8 cellular contexts compared by ENCODE assay signal in the genomic region with DNA sequence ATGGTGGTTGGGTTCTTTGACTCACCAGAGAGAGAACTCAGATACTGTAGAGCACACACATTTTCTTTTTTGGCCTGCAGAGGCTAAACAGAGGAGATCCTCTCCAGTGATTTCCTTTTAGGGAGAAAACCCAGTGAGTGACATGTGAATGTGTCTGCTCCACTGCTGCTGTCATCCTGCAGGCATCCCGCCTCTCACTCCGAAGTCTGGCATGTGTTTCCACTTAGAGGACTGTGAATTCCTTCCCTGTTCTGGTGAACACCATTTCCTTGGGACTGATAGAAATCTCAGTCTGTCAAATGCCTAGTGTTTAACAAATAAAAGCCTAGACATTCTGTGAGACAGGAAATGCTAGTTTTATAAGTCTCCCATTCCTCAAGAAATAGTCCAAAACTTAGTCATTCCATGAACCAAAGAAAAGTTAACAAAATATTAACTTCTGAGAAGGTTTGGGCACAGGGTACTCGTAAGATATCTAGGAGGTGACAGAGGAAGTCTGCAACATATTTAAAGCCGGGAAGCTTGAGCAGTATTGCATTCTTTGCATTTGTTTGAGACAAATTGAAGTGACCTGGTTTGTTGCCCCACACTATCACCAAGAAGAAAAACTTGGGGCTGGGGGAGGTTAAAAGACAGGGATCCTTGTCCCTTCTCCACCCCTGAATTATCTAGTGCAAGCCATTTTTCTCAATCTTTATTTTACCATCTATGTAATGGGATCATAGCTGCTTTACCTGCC.
DNase-seq lines count a peak whose midpoint lies in the region; ATAC-seq and TF ChIP-seq lines count a peak whose summit lies in the region.

No MANE protein-coding gene starts in this region.

- no peak overlapping the region for H3K4me3 ChIP-seq in HFF-Myc (replicated peaks; ENCODE audit: low read depth, low read length)

- peak overlapping the region; percentile 27 for H3K27ac Mint-ChIP-seq in stimulated activated memory B cell treated with anti-CD40 and anti-IgM and Interleukin-4, amounts not matched to agents 10 μg/mL and 1 μg/mL and 100 μg/mL, for 72 hours

- no peaks in the 10 kb centered on the region for H3K27me3 Mint-ChIP-seq in stimulated activated memory B cell treated with anti-CD40 and anti-IgM and Interleukin-4, amounts not matched to agents 10 μg/mL and 1 μg/mL and 100 μg/mL, for 72 hours

- no peak for ATAC-seq in stimulated activated memory B cell treated with anti-CD40 and anti-IgM and Interleukin-4, amounts not matched to agents 10 μg/mL and 1 μg/mL and 100 μg/mL, for 72 hours
- ATAC-seq in GM19035 (IDR thresholded peaks at IDR 0.05; ENCODE audit: unreplicated experiment) = no peak
- no peak for ATAC-seq in HG02870 (IDR thresholded peaks at IDR 0.05; ENCODE audit: unreplicated experiment)

- H3K4me1 Mint-ChIP-seq in stimulated activated memory B cell treated with anti-CD40 and anti-IgM and Interleukin-4, amounts not matched to agents 10 μg/mL and 1 μg/mL and 100 μg/mL, for 72 hours = peaks cover 11% of the 10 kb centered on the region

- H3K36me3 Mint-ChIP-seq in stimulated activated memory B cell treated with anti-CD40 and anti-IgM and Interleukin-4, amounts not matched to agents 10 μg/mL and 1 μg/mL and 100 μg/mL, for 72 hours = peaks cover 74% of the 10 kb centered on the region

- DNase-seq in HFF-Myc (ENCODE audit: extremely low read depth, low read depth) = peak; percentile 99
- peak; percentile 92 for DNase-seq in amniotic stem cell (lab: John Stamatoyannopoulos, UW)
- DNase-seq in hepatic stellate cell (ENCODE audit: low spot score) = peak; percentile 77
- DNase-seq in NCI-H2107 (lab: John Stamatoyannopoulos, UW) = no peak
- DNase-seq in DMS53 (lab: John Stamatoyannopoulos, UW) = no peak

- H3K4me3 Mint-ChIP-seq in stimulated activated memory B cell treated with anti-CD40 and anti-IgM and Interleukin-4, amounts not matched to agents 10 μg/mL and 1 μg/mL and 100 μg/mL, for 72 hours = no peak overlapping the region

- TF ChIP-seq CTCF in HFF-Myc (IDR thresholded peaks at IDR 0.05; ENCODE audit: low read depth, low read length, missing control alignments) = no peak

- H3K9me3 Mint-ChIP-seq in stimulated activated memory B cell treated with anti-CD40 and anti-IgM and Interleukin-4, amounts not matched to agents 10 μg/mL and 1 μg/mL and 100 μg/mL, for 72 hours = no peaks in the 10 kb centered on the region

Comparison
In these comparisons a context has a peak if more than half of its experiments do, and no peak if none do; other contexts are left out.
1. DNase-seq: peak in HFF-Myc (single experiment), amniotic stem cell (single experiment) and hepatic stellate cell (single experiment); none in NCI-H2107 (single experiment) and DMS53 (single experiment).